Comparison of ENCODE assay signal across 8 cellular contexts in genomic region chr15:52331490-52332240, GRCh38. TPM values are rescaled to one million over a fixed set of nuclear protein-coding genes. Genes with fewer than 3 reads are reported as not detected.
A peak's percentile ranks its signal among the peaks of the same experiment; 100 is the strongest.
DNase-seq lines count a peak whose midpoint lies in the region; ATAC-seq and TF ChIP-seq lines count a peak whose summit lies in the region.

No MANE protein-coding gene starts in this region.

- no peaks in the 10 kb centered on the region for H3K9me3 Mint-ChIP-seq in CD4-positive, alpha-beta T cell

- POLR2A ChIA-PET in CD4-positive, alpha-beta T cell (lab: Charles Lee): interaction anchor here (0.6 to 1.8 kb wide), 3 partner anchors 75 to 1423 kb away, joined by 3 to 5 read pairs (median 3); no protein-coding TSS in a partner anchor

- H3K36me3 Mint-ChIP-seq in CD4-positive, alpha-beta T cell (ENCODE audit: low read depth): peaks cover 62% of the 10 kb centered on the region

- H3K4me3 ChIP-seq in right cardiac atrium (ENCODE audit: low read length): no peak overlapping the region

- no peaks in the 10 kb centered on the region for H3K27me3 Mint-ChIP-seq in CD4-positive, alpha-beta T cell

- H3K4me1 ChIP-seq in right cardiac atrium (ENCODE audit: control insufficient read depth, insufficient read depth, low read length): no peaks in the 10 kb centered on the region

- peak; percentile 2 to 51 (median 24) for DNase-seq in CD4-positive, alpha-beta T cell
- DNase-seq in RKO (ENCODE audit: low spot score) (peak; percentile 68), right cardiac atrium (no peak), DMS153 treated with DMSO at 0.1 percent for 48 hours (lab: John Stamatoyannopoulos, UW; ENCODE audit: unreplicated experiment) (no peak)
- DNase-seq in activated effector memory CD4-positive, alpha-beta T cell treated with anti-CD3 and anti-CD28 coated beads, Interleukin-2, amount 50 U/mL, for 16 hours: peak; percentile 78
- DNase-seq in stimulated activated CD4-positive, alpha-beta T cell treated with anti-CD3 and anti-CD28 coated beads, Interleukin-4, amount 100 ng/mL, for 4 hours: peak; percentile 18 to 50

- intact Hi-C loops in CD4-positive, alpha-beta T cell (cut with DNase I, micrococcal nuclease): loop anchor here (1.0 to 10.0 kb wide), 9 partner anchors 75 to 404 kb away; partner anchors contain the start of genes ARPP19 (in 1 of the 2), ATOSA (in 1 of the 2) and MYO5A (in 1 of the 2)
- intact Hi-C loops in right cardiac atrium (cut with DNase I): loop anchor here in 1 of 4 donors (10.0 kb wide), 1 partner anchor 233 kb away; the partner anchor contains the start of gene ARPP19

- WGBS in right cardiac atrium: 44% methylated on average over 6 of the region's 6 CpGs

- H3K27ac Mint-ChIP-seq in CD4-positive, alpha-beta T cell: no peak overlapping the region

- H3K9me3 ChIP-seq in CD4-positive, alpha-beta T cell (ENCODE audit: control insufficient read depth, low read length): no peaks in the 10 kb centered on the region
- no peaks in the 10 kb centered on the region for H3K9me3 ChIP-seq in right cardiac atrium (ENCODE audit: control insufficient read depth, low read length)

- no peaks in the 10 kb centered on the region for H3K27me3 ChIP-seq in CD4-positive, alpha-beta T cell (ENCODE audit: control insufficient read depth, insufficient read depth, low read length)
- no peaks in the 10 kb centered on the region for H3K27me3 ChIP-seq in right cardiac atrium (ENCODE audit: control insufficient read depth, insufficient read depth)

- CTCF ChIA-PET in CD4-positive, alpha-beta T cell (lab: Charles Lee): interaction anchor here (0.6 to 2.1 kb wide), 10 partner anchors 14 to 406 kb away, joined by 3 to 12 read pairs (median 3); no protein-coding TSS in a partner anchor

- TF ChIP-seq CTCF in CD4-positive, alpha-beta T cell (IDR thresholded peaks at IDR 0.05): peak; percentile 68

- ATAC-seq in CD4-positive, alpha-beta T cell (ENCODE audit: poor library complexity): peak; percentile 96
- ATAC-seq in GM19035 (IDR thresholded peaks at IDR 0.05; ENCODE audit: unreplicated experiment): peak; percentile 76
- ATAC-seq in HG03196 (IDR thresholded peaks at IDR 0.05; ENCODE audit: unreplicated experiment): peak; percentile 90
- ATAC-seq in right cardiac atrium: peak; percentile 49 to 74

- no peak overlapping the region for H3K4me3 Mint-ChIP-seq in CD4-positive, alpha-beta T cell

- no peak overlapping the region for H3K27ac ChIP-seq in CD4-positive, alpha-beta T cell (ENCODE audit: low read depth, low read length)
- no peak overlapping the region for H3K27ac ChIP-seq in right cardiac atrium (ENCODE audit: low read length)

- H3K4me1 Mint-ChIP-seq in CD4-positive, alpha-beta T cell (ENCODE audit: low read depth): peaks cover 10% of the 10 kb centered on the region

RNA-seq across cellular contexts. Expression of gene MYO5C, which starts 36.1 kb away (rescaled TPM):
- under 1 TPM; 0.53 to 0.93 TPM for total RNA-seq in CD4-positive, alpha-beta T cell
- total RNA-seq in right cardiac atrium: 1 to 10 TPM; 3.9 to 9.2 (median 4.6) TPM
- polyA plus RNA-seq in right cardiac atrium: 1.6 TPM

Comparison
In these comparisons a context has a peak if more than half of its experiments do, and no peak if none do; other contexts are left out.
1. DNase-seq: peak in CD4-positive, alpha-beta T cell (10 of 10), RKO (single experiment), activated effector memory CD4-positive, alpha-beta T cell treated with anti-CD3 and anti-CD28 coated beads, Interleukin-2, amount 50 U/mL, for 16 hours (single experiment) and stimulated activated CD4-positive, alpha-beta T cell treated with anti-CD3 and anti-CD28 coated beads, Interleukin-4, amount 100 ng/mL, for 4 hours (2 of 2); none in right cardiac atrium (0 of 3) and DMS153 treated with DMSO at 0.1 percent for 48 hours (single experiment).
2. Peak in every context shown above with its lines, with median percentiles within 50 percentile points of each other: ATAC-seq.